Comparison of ENCODE assay signal across 1 cellular context in genomic region chr5:149391524-149391923, GRCh38.
TF ChIP-seq lines count a peak whose summit lies in the region.

No MANE protein-coding gene starts in this region.

TF ChIP-seq in HepG2, 621 proteins besides CTCF, POLR2A, EP300 and RAD21:
- 0 out of 2 replicates have a peak, but pooled peaks have one; percentile 23 for TF ChIP-seq ZNF263 (CRISPR knock-in tag; IDR thresholded peaks at IDR 0.05)
- no peak for TF ChIP-seq CEBPB (IDR thresholded peaks at IDR 0.05; ENCODE audit: borderline replicate concordance, low read depth, low read length)
